Comparison of ENCODE assay signal across 25 cellular contexts in the genomic region with DNA sequence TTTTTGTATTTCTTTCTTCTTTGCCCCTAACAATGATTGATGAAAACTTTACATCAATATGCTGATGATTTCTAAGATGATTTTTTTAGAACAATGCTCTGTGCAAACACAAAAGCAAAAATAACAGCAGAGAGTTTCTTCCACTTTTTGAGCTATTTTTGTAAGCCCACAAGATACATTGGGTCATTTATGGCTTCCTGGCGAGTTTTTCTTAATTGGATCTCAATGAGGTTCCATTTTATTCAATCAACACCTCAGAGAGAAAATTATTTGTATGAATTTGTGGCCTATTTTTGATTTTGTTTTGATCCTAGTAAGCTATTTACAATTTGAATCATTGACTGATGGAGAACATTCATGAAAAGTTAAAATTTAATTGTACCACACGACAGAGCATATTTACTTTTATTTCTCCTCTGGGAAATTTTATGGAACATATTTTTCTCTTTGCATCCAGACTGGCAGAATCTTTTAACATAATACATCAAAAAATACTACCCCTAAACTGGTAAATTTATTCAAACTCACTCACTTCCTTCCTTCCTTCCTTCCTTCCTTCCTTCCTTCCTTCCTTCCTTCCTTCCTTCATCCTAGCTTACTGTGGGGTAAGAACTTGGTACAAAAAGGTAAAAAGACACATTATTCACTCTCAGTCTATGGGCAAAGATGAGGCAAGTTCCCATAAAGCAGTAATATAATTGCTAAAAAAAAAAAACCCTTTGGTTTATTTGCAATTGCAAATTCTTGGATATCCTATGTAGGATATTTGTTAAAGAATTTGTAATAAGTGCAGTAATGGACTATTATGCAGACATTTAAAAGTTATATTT.
DNase-seq lines count a peak whose midpoint lies in the region; ATAC-seq, FAIRE-seq and TF ChIP-seq lines count a peak whose summit lies in the region.
"Had no signal": no experiment of that assay in that cellular context is flagged by ENCODE, and none has a peak within 500 bp of the region (broad histone marks: within the 10 kb centered on the region; RNA-seq: fewer than 3 reads in every experiment).

No MANE protein-coding gene starts in this region.

- no peaks in the 10 kb centered on the region for H3K9me2 ChIP-seq in SK-N-SH

- FAIRE-seq in keratinocyte (lab: Jason Lieb, UNC), result peak; percentile 57
- FAIRE-seq: A549, GM12878, GM12892, GM18507 had no signal

- CTCF ChIA-PET in SK-N-SH (lab: Yijun Ruan, JAX) (no interaction called here), A673 (lab: Charles Lee) (interaction anchor here (0.7 to 1.7 kb wide), 8 partner anchors 19 to 1235 kb away, joined by 3 to 12 read pairs (median 4); no protein-coding TSS in a partner anchor)

- dilution Hi-C loops in keratinocyte (cut with MboI; ENCODE audit: extremely low pct_ligation_motif_present, low sequenced_read_pairs), result no loop called here

- H3K9me1 ChIP-seq in keratinocyte (ENCODE audit: control insufficient read depth, extremely low read depth, insufficient read depth, low read length), result no peaks in the 10 kb centered on the region

- no peak overlapping the region for H3K4me2 ChIP-seq in SK-N-SH
- no peak overlapping the region for H3K4me2 ChIP-seq in keratinocyte (ENCODE audit: control insufficient read depth, extremely low read depth, insufficient read depth, low read depth, low read length)
- H3K4me2 ChIP-seq: A549, BLaER1 had no signal

- H4K20me1 ChIP-seq in SK-N-SH (ENCODE audit: insufficient read depth), result no peaks in the 10 kb centered on the region
- H4K20me1 ChIP-seq in keratinocyte (ENCODE audit: control insufficient read depth, extremely low read depth, insufficient read depth, low read length), result no peaks in the 10 kb centered on the region
- H4K20me1 ChIP-seq: BLaER1 had no signal

- TF ChIP-seq CTCF in SK-N-SH (IDR thresholded peaks at IDR 0.05), result no peak
- no peak for TF ChIP-seq CTCF in A673 (conservative IDR thresholded peaks at IDR 0.05; ENCODE audit: low read depth, low read length)
- no peak for TF ChIP-seq CTCF in keratinocyte (optimal IDR thresholded peaks at IDR 0.05 in 1 of 3, IDR thresholded peaks at IDR 0.05 in 1 of 3, conservative IDR thresholded peaks at IDR 0.05 in 1 of 3; ENCODE audit: extremely low read depth in 1 of 3, insufficient read depth in 2 of 3, low read length in 3 of 3)

- H2AFZ ChIP-seq in SK-N-SH (ENCODE audit: low read depth) (0 out of 2 replicates have a peak overlapping the region, but pooled peaks have one; percentile 10), keratinocyte (ENCODE audit: control insufficient read depth, low read length) (no peak overlapping the region)

- no peaks in the 10 kb centered on the region for H3K79me2 ChIP-seq in SK-N-SH (ENCODE audit: insufficient read depth)
- no peaks in the 10 kb centered on the region for H3K79me2 ChIP-seq in keratinocyte (ENCODE audit: control insufficient read depth, insufficient read depth, low read length)

- no peak for TF ChIP-seq EP300 in SK-N-SH (IDR thresholded peaks at IDR 0.05; ENCODE audit: borderline replicate concordance in 1 of 2, low read depth in 1 of 2, low read length in 1 of 2)

- H3K4me1 ChIP-seq in SK-N-SH (ENCODE audit: control insufficient read depth in 1 of 2, insufficient read depth in 2 of 2, low read depth in 1 of 2, low read length in 1 of 2) (peaks cover 0 to 14% of the 10 kb centered on the region in 2 experiments; a peak in 1 of 4 replicates), A673 (ENCODE audit: insufficient read depth, low read length, poor library complexity, severe bottlenecking) (peaks cover 56% of the 10 kb centered on the region), keratinocyte (ENCODE audit: control insufficient read depth, extremely low read depth, insufficient read depth, low read length) (peaks cover 16% of the 10 kb centered on the region)
- H3K4me1 ChIP-seq: A549, BE2C had no signal

- no peak for TF ChIP-seq RAD21 in SK-N-SH (IDR thresholded peaks at IDR 0.05; ENCODE audit: low read length)

- BruUV-seq in A673 (replicated peaks; lab: Mats Ljungman, UMichigan), result no TSS peak

- H3K36me3 ChIP-seq in SK-N-SH (replicated peaks in 1 of 2; ENCODE audit: control insufficient read depth in 1 of 2, insufficient read depth in 2 of 2, low read length in 1 of 2), result no peaks in the 10 kb centered on the region
- H3K36me3 ChIP-seq in A673 (ENCODE audit: insufficient read depth, low read length, poor library complexity, severe bottlenecking), result peaks cover 6% of the 10 kb centered on the region
- H3K36me3 ChIP-seq in keratinocyte (ENCODE audit: control insufficient read depth in 2 of 2, extremely low read depth in 1 of 2, insufficient read depth in 2 of 2, low read length in 2 of 2), result no peaks in the 10 kb centered on the region
- H3K36me3 ChIP-seq: BE2C, BLaER1 had no signal

- WGBS in SK-N-SH (ENCODE audit: low lambda C conversion rate), result 24% methylated on average over 2 of the region's 2 CpGs

- H3K9ac ChIP-seq in SK-N-SH (no peak overlapping the region), keratinocyte (ENCODE audit: control insufficient read depth, extremely low read depth, insufficient read depth, low read length) (no peak overlapping the region)
- H3K9ac ChIP-seq: BLaER1 had no signal

- H3K27me3 ChIP-seq in SK-N-SH (ENCODE audit: insufficient read depth), result no peaks in the 10 kb centered on the region
- no peaks in the 10 kb centered on the region for H3K27me3 ChIP-seq in A673 (replicated peaks; ENCODE audit: insufficient read depth, low read depth, low read length, poor library complexity)
- H3K27me3 ChIP-seq in keratinocyte (ENCODE audit: control insufficient read depth, extremely low read depth, insufficient read depth, low read length), result no peaks in the 10 kb centered on the region
- H3K27me3 ChIP-seq: BE2C, BLaER1 had no signal

- H3K4me3 ChIP-seq in SK-N-SH (ENCODE audit: low read depth in 2 of 2, low read length in 1 of 2) (no peak overlapping the region), A673 (ENCODE audit: low read depth, low read length, poor library complexity, severe bottlenecking) (no peak overlapping the region), keratinocyte (ENCODE audit: control insufficient read depth in 2 of 3, extremely low read depth in 1 of 3, insufficient read depth in 2 of 3, low read depth in 1 of 3, low read length in 3 of 3) (no peak overlapping the region)
- H3K4me3 ChIP-seq: A549, BLaER1, GM12878 had no signal

- intact Hi-C loops in A673 (cut with micrococcal nuclease; ENCODE audit: unreplicated experiment), result loop anchor here (1.0 to 5.0 kb wide), 7 partner anchors 69 to 1235 kb away; a partner anchor contains a TSS

- DNase-seq in SK-N-SH, result no peak
- DNase-seq in A673 (ENCODE audit: low spot score), result peak; percentile 95
- DNase-seq in keratinocyte (ENCODE audit: low read depth, low spot score), result no peak
- DNase-seq: ACHN; BE2C; C1 segment of cervical spinal cord; CD4-positive, alpha-beta memory T cell; CD4-positive, CD25-positive, alpha-beta regulatory T cell; CD8-positive, alpha-beta memory T cell; COR-L47; DMS 273 treated with DMSO at 0.1 percent for 48 hours; DMS153; DMS53; DMS79; DND-41; EL; GDM1 had no signal

- H3F3A ChIP-seq in SK-N-SH (replicated peaks; ENCODE audit: insufficient read depth), result no peaks in the 10 kb centered on the region

- H3K27ac ChIP-seq in SK-N-SH (ENCODE audit: low read depth in 2 of 2, low read length in 1 of 2), result no peak overlapping the region
- H3K27ac ChIP-seq in A673 (ENCODE audit: low read depth, low read length, poor library complexity, severe bottlenecking), result peak overlapping the region; percentile 96
- no peak overlapping the region for H3K27ac ChIP-seq in keratinocyte (ENCODE audit: control insufficient read depth, insufficient read depth, low read length)
- H3K27ac ChIP-seq: 22Rv1, A549, BLaER1 had no signal

- ATAC-seq in SK-N-SH treated with all-trans-retinoic acid at 6 μM for 48 hours (no peak), HG03039 (IDR thresholded peaks at IDR 0.05; ENCODE audit: unreplicated experiment) (no peak)
- ATAC-seq: A549, GM12878 had no signal

- H3K9me3 ChIP-seq in SK-N-SH, result no peaks in the 10 kb centered on the region; the same call in 1 of the 2 replicates
- no peaks in the 10 kb centered on the region for H3K9me3 ChIP-seq in A673 (ENCODE audit: low read depth, low read length, poor library complexity, severe bottlenecking)
- no peaks in the 10 kb centered on the region for H3K9me3 ChIP-seq in keratinocyte (ENCODE audit: control insufficient read depth, low read depth, low read length)
- H3K9me3 ChIP-seq: A549, BE2C, BLaER1 had no signal

- POLR2A ChIA-PET in SK-N-SH (lab: Yijun Ruan, JAX), result no interaction called here
- POLR2A ChIA-PET in A673 (lab: Charles Lee; ENCODE audit: low non-redundant PET), result interaction anchor here (0.7 to 0.9 kb wide), 4 partner anchors 16 to 232 kb away, joined by 3 to 8 read pairs (median 5); no protein-coding TSS in a partner anchor

TF ChIP-seq in SK-N-SH, 30 proteins besides CTCF, POLR2A, EP300 and RAD21 (continues in another document):
- TF ChIP-seq TCF12 (IDR thresholded peaks at IDR 0.05), result no peak
- no peak for TF ChIP-seq RFX5 (IDR thresholded peaks at IDR 0.05; ENCODE audit: low read length)
- TF ChIP-seq FOXM1 (IDR thresholded peaks at IDR 0.05; ENCODE audit: low read depth), result no peak
- no peak for TF ChIP-seq POLR2AphosphoS5 (IDR thresholded peaks at IDR 0.05; ENCODE audit: low read depth, low read length)
- no peak for TF ChIP-seq ELF1 (IDR thresholded peaks at IDR 0.05)
- no peak for TF ChIP-seq RCOR1 (IDR thresholded peaks at IDR 0.05; ENCODE audit: low read length)

TF ChIP-seq in SK-N-SH treated with all-trans-retinoic acid at 6 μM for 48 hours, 23 proteins besides CTCF, POLR2A, EP300 and RAD21 (continues in another document):
- no peak for TF ChIP-seq GLIS3 (CRISPR knock-in tag; IDR thresholded peaks at IDR 0.05)
- no peak for TF ChIP-seq SNAI2 (CRISPR knock-in tag; IDR thresholded peaks at IDR 0.05)
- no peak for TF ChIP-seq ZNF565 (CRISPR knock-in tag; conservative IDR thresholded peaks at IDR 0.05; ENCODE audit: low read depth)
- TF ChIP-seq TCF4 (CRISPR knock-in tag; IDR thresholded peaks at IDR 0.05; ENCODE audit: borderline replicate concordance), result no peak
